13 cellular contexts compared by ENCODE assay signal in genomic region chr19:39327318-39327717, GRCh38. TPM values are rescaled to one million over a fixed set of nuclear protein-coding genes. Genes with fewer than 3 reads are reported as not detected.
"Had no signal": no experiment of that assay in that cellular context is flagged by ENCODE, and none has a peak within 500 bp of the region (broad histone marks: within the 10 kb centered on the region; RNA-seq: fewer than 3 reads in every experiment).

No MANE protein-coding gene starts in this region.

- H3K36me3 ChIP-seq: right atrium auricular region, transverse colon, vagina had no signal

- H3K27ac Mint-ChIP-seq: progenitor cell of endocrine pancreas had no signal

- H3K9me3 ChIP-seq: heart right ventricle, lower lobe of right lung, right atrium auricular region, transverse colon, vagina had no signal

- H3K27me3 Mint-ChIP-seq: effector memory CD8-positive, alpha-beta T cell had no signal

- H3K9me3 Mint-ChIP-seq: effector memory CD8-positive, alpha-beta T cell had no signal

- H3K4me3 ChIP-seq: heart right ventricle, lower lobe of right lung, right atrium auricular region, skin epidermis, transverse colon, vagina had no signal

- H3K27me3 ChIP-seq: right atrium auricular region, transverse colon, vagina had no signal

- H3K27ac ChIP-seq: heart right ventricle, lower lobe of right lung, right atrium auricular region, skin epidermis, transverse colon, vagina had no signal

- FAIRE-seq: astrocyte had no signal

RNA-seq across cellular contexts. Expression of gene GMFG, which starts 8.5 kb away (rescaled TPM):
- total RNA-seq: chondrocyte, progenitor cell of endocrine pancreas had no signal

RNA-seq across cellular contexts. Expression of gene IFNL1, which starts 31.1 kb away (rescaled TPM):
- total RNA-seq: chondrocyte, dermis blood vessel endothelial cell, fibroblast of lung, heart right ventricle, left cardiac atrium, lower lobe of right lung, progenitor cell of endocrine pancreas, right atrium auricular region, transverse colon, vagina had no signal
- polyA plus RNA-seq: fibroblast of lung, heart right ventricle had no signal

RNA-seq across cellular contexts. Expression of gene IFNL2, which starts 59.1 kb away (rescaled TPM):
- total RNA-seq: astrocyte, chondrocyte, dermis blood vessel endothelial cell, fibroblast of lung, heart right ventricle, left cardiac atrium, lower lobe of right lung, progenitor cell of endocrine pancreas, right atrium auricular region, transverse colon, vagina had no signal
- polyA plus RNA-seq: fibroblast of lung, heart right ventricle had no signal
